In the genomic region with DNA sequence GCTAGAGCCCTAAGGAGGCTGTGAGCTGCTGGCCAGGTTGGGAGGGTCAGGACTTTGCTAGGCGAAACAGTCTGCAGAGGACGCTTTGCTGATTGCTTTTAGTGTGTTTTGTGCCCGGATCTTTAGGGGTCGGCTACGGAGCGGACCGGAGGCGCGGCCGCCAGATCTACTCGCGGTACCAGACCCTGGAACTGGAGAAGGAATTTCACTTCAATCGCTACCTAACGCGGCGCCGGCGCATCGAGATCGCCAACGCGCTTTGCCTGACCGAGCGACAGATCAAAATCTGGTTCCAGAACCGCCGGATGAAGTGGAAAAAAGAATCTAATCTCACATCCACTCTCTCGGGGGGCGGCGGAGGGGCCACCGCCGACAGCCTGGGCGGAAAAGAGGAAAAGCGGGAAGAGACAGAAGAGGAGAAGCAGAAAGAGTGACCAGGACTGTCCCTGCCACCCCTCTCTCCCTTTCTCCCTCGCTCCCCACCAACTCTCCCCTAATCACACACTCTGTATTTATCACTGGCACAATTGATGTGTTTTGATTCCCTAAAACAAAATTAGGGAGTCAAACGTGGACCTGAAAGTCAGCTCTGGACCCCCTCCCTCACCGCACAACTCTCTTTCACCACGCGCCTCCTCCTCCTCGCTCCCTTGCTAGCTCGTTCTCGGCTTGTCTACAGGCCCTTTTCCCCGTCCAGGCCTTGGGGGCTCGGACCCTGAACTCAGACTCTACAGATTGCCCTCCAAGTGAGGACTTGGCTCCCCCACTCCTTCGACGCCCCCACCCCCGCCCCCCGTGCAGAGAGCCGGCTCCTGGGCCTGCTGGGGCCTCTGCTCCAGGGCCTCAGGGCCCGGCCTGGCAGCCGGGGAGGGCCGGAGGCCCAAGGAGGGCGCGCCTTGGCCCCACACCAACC, we compare ENCODE assay signal across 1 cellular context.
A peak's percentile ranks its signal among the peaks of the same experiment; 100 is the strongest.
TF ChIP-seq lines count a peak whose summit lies in the region.

No MANE protein-coding gene starts in this region.

TF ChIP-seq in GM23338, 12 proteins besides CTCF, POLR2A, EP300 and RAD21:
- TF ChIP-seq, protein P1, sequence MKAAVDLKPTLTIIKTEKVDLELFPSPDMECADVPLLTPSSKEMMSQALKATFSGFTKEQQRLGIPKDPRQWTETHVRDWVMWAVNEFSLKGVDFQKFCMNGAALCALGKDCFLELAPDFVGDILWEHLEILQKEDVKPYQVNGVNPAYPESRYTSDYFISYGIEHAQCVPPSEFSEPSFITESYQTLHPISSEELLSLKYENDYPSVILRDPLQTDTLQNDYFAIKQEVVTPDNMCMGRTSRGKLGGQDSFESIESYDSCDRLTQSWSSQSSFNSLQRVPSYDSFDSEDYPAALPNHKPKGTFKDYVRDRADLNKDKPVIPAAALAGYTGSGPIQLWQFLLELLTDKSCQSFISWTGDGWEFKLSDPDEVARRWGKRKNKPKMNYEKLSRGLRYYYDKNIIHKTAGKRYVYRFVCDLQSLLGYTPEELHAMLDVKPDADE (IDR thresholded peaks at IDR 0.05): no peak
- TF ChIP-seq ZNF114 (CRISPR knock-in tag; IDR thresholded peaks at IDR 0.05) (no peak), EZH2 (IDR thresholded peaks at IDR 0.05; ENCODE audit: low read depth, unreplicated experiment) (peak; percentile 100), EZH2phosphoT487 (IDR thresholded peaks at IDR 0.05; ENCODE audit: unreplicated experiment) (peak; percentile 99), CREB1 (CRISPR knock-in tag; IDR thresholded peaks at IDR 0.05; ENCODE audit: low read depth) (no peak), POLR2AphosphoS5 (IDR thresholded peaks at IDR 0.05; ENCODE audit: low read depth) (no peak), JUNB (IDR thresholded peaks at IDR 0.05; ENCODE audit: unreplicated experiment) (no peak), NANOG (IDR thresholded peaks at IDR 0.05; ENCODE audit: borderline replicate concordance) (no peak)
- TF ChIP-seq, protein P2, sequence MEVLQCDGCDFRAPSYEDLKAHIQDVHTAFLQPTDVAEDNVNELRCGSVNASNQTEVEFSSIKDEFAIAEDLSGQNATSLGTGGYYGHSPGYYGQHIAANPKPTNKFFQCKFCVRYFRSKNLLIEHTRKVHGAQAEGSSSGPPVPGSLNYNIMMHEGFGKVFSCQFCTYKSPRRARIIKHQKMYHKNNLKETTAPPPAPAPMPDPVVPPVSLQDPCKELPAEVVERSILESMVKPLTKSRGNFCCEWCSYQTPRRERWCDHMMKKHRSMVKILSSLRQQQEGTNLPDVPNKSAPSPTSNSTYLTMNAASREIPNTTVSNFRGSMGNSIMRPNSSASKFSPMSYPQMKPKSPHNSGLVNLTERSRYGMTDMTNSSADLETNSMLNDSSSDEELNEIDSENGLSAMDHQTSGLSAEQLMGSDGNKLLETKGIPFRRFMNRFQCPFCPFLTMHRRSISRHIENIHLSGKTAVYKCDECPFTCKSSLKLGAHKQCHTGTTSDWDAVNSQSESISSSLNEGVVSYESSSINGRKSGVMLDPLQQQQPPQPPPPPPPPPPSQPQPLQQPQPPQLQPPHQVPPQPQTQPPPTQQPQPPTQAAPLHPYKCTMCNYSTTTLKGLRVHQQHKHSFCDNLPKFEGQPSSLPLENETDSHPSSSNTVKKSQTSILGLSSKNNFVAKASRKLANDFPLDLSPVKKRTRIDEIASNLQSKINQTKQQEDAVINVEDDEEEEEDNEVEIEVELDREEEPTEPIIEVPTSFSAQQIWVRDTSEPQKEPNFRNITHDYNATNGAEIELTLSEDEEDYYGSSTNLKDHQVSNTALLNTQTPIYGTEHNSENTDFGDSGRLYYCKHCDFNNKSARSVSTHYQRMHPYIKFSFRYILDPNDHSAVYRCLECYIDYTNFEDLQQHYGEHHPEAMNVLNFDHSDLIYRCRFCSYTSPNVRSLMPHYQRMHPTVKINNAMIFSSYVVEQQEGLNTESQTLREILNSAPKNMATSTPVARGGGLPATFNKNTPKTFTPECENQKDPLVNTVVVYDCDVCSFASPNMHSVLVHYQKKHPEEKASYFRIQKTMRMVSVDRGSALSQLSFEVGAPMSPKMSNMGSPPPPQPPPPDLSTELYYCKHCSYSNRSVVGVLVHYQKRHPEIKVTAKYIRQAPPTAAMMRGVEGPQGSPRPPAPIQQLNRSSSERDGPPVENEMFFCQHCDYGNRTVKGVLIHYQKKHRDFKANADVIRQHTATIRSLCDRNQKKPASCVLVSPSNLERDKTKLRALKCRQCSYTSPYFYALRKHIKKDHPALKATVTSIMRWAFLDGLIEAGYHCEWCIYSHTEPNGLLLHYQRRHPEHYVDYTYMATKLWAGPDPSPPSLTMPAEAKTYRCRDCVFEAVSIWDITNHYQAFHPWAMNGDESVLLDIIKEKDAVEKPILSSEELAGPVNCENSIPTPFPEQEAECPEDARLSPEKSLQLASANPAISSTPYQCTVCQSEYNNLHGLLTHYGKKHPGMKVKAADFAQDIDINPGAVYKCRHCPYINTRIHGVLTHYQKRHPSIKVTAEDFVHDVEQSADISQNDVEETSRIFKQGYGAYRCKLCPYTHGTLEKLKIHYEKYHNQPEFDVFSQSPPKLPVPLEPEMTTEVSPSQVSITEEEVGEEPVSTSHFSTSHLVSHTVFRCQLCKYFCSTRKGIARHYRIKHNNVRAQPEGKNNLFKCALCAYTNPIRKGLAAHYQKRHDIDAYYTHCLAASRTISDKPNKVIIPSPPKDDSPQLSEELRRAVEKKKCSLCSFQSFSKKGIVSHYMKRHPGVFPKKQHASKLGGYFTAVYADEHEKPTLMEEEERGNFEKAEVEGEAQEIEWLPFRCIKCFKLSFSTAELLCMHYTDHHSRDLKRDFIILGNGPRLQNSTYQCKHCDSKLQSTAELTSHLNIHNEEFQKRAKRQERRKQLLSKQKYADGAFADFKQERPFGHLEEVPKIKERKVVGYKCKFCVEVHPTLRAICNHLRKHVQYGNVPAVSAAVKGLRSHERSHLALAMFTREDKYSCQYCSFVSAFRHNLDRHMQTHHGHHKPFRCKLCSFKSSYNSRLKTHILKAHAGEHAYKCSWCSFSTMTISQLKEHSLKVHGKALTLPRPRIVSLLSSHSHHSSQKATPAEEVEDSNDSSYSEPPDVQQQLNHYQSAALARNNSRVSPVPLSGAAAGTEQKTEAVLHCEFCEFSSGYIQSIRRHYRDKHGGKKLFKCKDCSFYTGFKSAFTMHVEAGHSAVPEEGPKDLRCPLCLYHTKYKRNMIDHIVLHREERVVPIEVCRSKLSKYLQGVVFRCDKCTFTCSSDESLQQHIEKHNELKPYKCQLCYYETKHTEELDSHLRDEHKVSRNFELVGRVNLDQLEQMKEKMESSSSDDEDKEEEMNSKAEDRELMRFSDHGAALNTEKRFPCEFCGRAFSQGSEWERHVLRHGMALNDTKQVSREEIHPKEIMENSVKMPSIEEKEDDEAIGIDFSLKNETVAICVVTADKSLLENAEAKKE (CRISPR knock-in tag; IDR thresholded peaks at IDR 0.05): no peak
